ENCODE assay signal across 17 cellular contexts in genomic region chr1:44170281-44170823, GRCh38.
DNase-seq lines count a peak whose midpoint lies in the region; ATAC-seq and TF ChIP-seq lines count a peak whose summit lies in the region.
"Had no signal": no experiment of that assay in that cellular context is flagged by ENCODE, and none has a peak within 500 bp of the region (broad histone marks: within the 10 kb centered on the region; RNA-seq: fewer than 3 reads in every experiment).

No MANE protein-coding gene starts in this region.

- no peak for ATAC-seq in HG02642 (IDR thresholded peaks at IDR 0.05; ENCODE audit: poor library complexity, unreplicated experiment)
- ATAC-seq in GM19455 (IDR thresholded peaks at IDR 0.05; ENCODE audit: unreplicated experiment): no peak
- ATAC-seq: activated T-cell treated with anti-CD3 and anti-CD28 coated beads, Interleukin-2, amount 50 U/mL, for 4 hours had no signal

- DNase-seq in AG20443 (ENCODE audit: low spot score): peak; percentile 50
- peak; percentile 28 for DNase-seq in HS-5 (ENCODE audit: low read depth)
- DNase-seq in brain microvascular endothelial cell: no peak
- DNase-seq in foreskin melanocyte: peak; percentile 6
- no peak for DNase-seq in stimulated activated CD4-positive, alpha-beta T cell treated with anti-CD3 and anti-CD28 coated beads, Interleukin-4, amount 100 ng/mL, for 24 hours
- no peak for DNase-seq in activated effector memory CD4-positive, alpha-beta T cell treated with Interleukin-2 at 50 U/mL for 16 hours
- DNase-seq: activated naive CD8-positive, alpha-beta T cell treated with anti-CD3 and anti-CD28 coated beads for 36 hours; activated T-cell treated with anti-CD3 and anti-CD28 coated beads, Interleukin-2, amount 50 U/mL, for 4 hours; kidney glomerular epithelial cell; NCI-H2029 treated with DMSO at 0.1 percent for 48 hours; NCI-H524; PC-9; stomach had no signal

- in situ Hi-C loops in brain microvascular endothelial cell (cut with HindIII; ENCODE audit: low pct_ligation_motif_present, low sequenced_read_pairs): no loop called here

- H3K4me3 ChIP-seq in brain microvascular endothelial cell (ENCODE audit: low read depth, low read length): no peak overlapping the region
- H3K4me3 ChIP-seq: hepatocyte, PC-9, right atrium auricular region, stomach had no signal

- no peak overlapping the region for H3K27ac ChIP-seq in brain microvascular endothelial cell
- H3K27ac ChIP-seq: hepatocyte, PC-9, right atrium auricular region, stomach had no signal

- no peaks in the 10 kb centered on the region for H3K36me3 ChIP-seq in brain microvascular endothelial cell (replicated peaks)
- H3K36me3 ChIP-seq: right atrium auricular region, stomach had no signal

- H3K27me3 ChIP-seq in brain microvascular endothelial cell (replicated peaks): no peaks in the 10 kb centered on the region
- H3K27me3 ChIP-seq: hepatocyte, right atrium auricular region had no signal

- peak; percentile 28 for TF ChIP-seq CTCF in brain microvascular endothelial cell (IDR thresholded peaks at IDR 0.05; ENCODE audit: low read depth, low read length, missing control alignments)

Comparison
In these comparisons a context has a peak if more than half of its experiments do, and no peak if none do; other contexts are left out.
1. DNase-seq: peak in AG20443 (single experiment), HS-5 (single experiment) and foreskin melanocyte (single experiment); none in brain microvascular endothelial cell (single experiment), stimulated activated CD4-positive, alpha-beta T cell treated with anti-CD3 and anti-CD28 coated beads, Interleukin-4, amount 100 ng/mL, for 24 hours (single experiment) and activated effector memory CD4-positive, alpha-beta T cell treated with Interleukin-2 at 50 U/mL for 16 hours (single experiment).